In the genomic region with DNA sequence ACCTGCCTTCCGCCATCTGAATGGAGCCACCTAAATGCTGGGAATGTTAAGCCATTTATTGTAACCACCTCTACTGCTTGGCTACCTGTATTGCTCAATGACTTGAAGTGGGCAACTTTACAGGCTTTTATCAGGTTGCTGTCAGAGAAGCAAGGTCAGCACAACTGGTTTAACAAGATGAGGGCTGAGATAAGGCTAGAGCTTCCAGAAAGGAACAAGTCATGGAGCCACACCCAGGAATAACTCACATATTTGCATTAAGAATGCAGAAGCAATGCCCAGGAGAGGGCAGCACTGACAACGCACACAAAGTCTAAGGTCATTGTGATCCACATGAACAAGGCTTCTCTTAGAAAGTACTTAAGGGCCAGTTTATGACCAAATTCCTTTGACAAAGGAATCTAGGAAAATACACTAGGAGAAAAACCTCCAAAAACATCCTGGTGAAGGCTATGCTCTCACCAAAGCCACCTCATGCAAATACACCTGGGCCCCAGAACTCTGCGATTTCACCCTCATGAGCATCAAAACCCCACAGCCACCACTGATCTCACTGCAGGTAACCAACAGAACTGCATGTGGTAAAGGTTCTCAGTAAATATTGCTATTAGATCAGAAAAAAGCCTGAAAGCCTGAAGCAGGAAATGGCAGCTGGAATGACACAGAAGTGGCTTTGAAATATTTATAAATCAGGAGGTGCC, we compare ENCODE assay signal across 8 cellular contexts. TPM values are rescaled to one million over a fixed set of nuclear protein-coding genes. Genes with fewer than 3 reads are reported as not detected.
DNase-seq lines count a peak whose midpoint lies in the region; ATAC-seq and TF ChIP-seq lines count a peak whose summit lies in the region.

No MANE protein-coding gene starts in this region.

- H3K9me3 Mint-ChIP-seq in activated CD8-positive, alpha-beta T cell treated with anti-CD3 and anti-CD28 coated beads, Interleukin-2, amount 10 ng/mL, durations not matched to agents 7 days and 5 days (ENCODE audit: insufficient read depth), result no peaks in the 10 kb centered on the region

- no peaks in the 10 kb centered on the region for H3K27me3 Mint-ChIP-seq in activated CD8-positive, alpha-beta T cell treated with anti-CD3 and anti-CD28 coated beads, Interleukin-2, amount 10 ng/mL, durations not matched to agents 7 days and 5 days (ENCODE audit: low read depth)

- peak; percentile 61 for DNase-seq in GM04503 (ENCODE audit: low read depth)
- peak; percentile 27 for DNase-seq in MV-4-11 (lab: John Stamatoyannopoulos, UW)
- peak; percentile 35 for DNase-seq in activated CD8-positive, alpha-beta T cell treated with anti-CD3 and anti-CD28 coated beads, Interleukin-2, amount 10 ng/mL, durations not matched to agents 7 days and 5 days
- peak in 29 of 42 donors; percentile 8 to 63 (median 33) for DNase-seq in head of caudate nucleus
- peak; percentile 26 for DNase-seq in retina
- DNase-seq in NCI-H1694 treated with DMSO at 0.1 percent for 48 hours (lab: John Stamatoyannopoulos, UW), result no peak

- peak; percentile 76 for TF ChIP-seq CTCF in 22Rv1 (IDR thresholded peaks at IDR 0.05)
- no peak for TF ChIP-seq CTCF in HEK293 (tag by site-specific recombination; IDR thresholded peaks at IDR 0.05)

- POLR2A ChIA-PET in HEK293 (lab: Yijun Ruan, JAX), result no interaction called here
- POLR2A ChIA-PET in activated CD8-positive, alpha-beta T cell treated with anti-CD3 and anti-CD28 coated beads, Interleukin-2, amount 10 ng/mL, durations not matched to agents 7 days and 5 days (lab: Charles Lee), result no interaction called here

- H3K4me3 Mint-ChIP-seq in activated CD8-positive, alpha-beta T cell treated with anti-CD3 and anti-CD28 coated beads, Interleukin-2, amount 10 ng/mL, durations not matched to agents 7 days and 5 days, result no peak overlapping the region

- H3K36me3 Mint-ChIP-seq in activated CD8-positive, alpha-beta T cell treated with anti-CD3 and anti-CD28 coated beads, Interleukin-2, amount 10 ng/mL, durations not matched to agents 7 days and 5 days (ENCODE audit: low read depth), result no peaks in the 10 kb centered on the region

- CTCF ChIA-PET in HEK293 (lab: Yijun Ruan, JAX), result interaction anchor here (0.7 to 1.7 kb wide), 7 partner anchors 9 to 505 kb away, joined by 3 to 7 read pairs (median 4); no protein-coding TSS in a partner anchor
- CTCF ChIA-PET in activated CD8-positive, alpha-beta T cell treated with anti-CD3 and anti-CD28 coated beads, Interleukin-2, amount 10 ng/mL, durations not matched to agents 7 days and 5 days (lab: Charles Lee), result interaction anchor here (1.0 to 1.5 kb wide), 2 partner anchors 9 to 793 kb away, joined by 3 to 4 read pairs; no protein-coding TSS in a partner anchor

- H3K27ac ChIP-seq in 22Rv1 (peak overlapping the region; percentile 42; the same call in 1 of the 2 replicates), HEK293 (ENCODE audit: extremely low read depth, low read depth, low read length) (no peak overlapping the region)

- intact Hi-C loops in head of caudate nucleus (cut with DNase I), result no loop called here

- H3K4me1 ChIP-seq in HEK293 (ENCODE audit: control insufficient read depth, insufficient read depth, low read length), result no peaks in the 10 kb centered on the region

- no peaks in the 10 kb centered on the region for H3K9me3 ChIP-seq in HEK293 (ENCODE audit: control insufficient read depth, insufficient read depth, low read depth, low read length)

- ATAC-seq in activated CD8-positive, alpha-beta T cell treated with anti-CD3 and anti-CD28 coated beads, Interleukin-2, amount 10 ng/mL, durations not matched to agents 7 days and 5 days, result peak; percentile 79

- peaks cover 22% of the 10 kb centered on the region for H3K4me1 Mint-ChIP-seq in activated CD8-positive, alpha-beta T cell treated with anti-CD3 and anti-CD28 coated beads, Interleukin-2, amount 10 ng/mL, durations not matched to agents 7 days and 5 days (ENCODE audit: low read depth)

- no peaks in the 10 kb centered on the region for H3K36me3 ChIP-seq in HEK293 (ENCODE audit: control insufficient read depth in 2 of 2, insufficient read depth in 1 of 2, low read length in 2 of 2)

- H3K27ac Mint-ChIP-seq in activated CD8-positive, alpha-beta T cell treated with anti-CD3 and anti-CD28 coated beads, Interleukin-2, amount 10 ng/mL, durations not matched to agents 7 days and 5 days, result peak overlapping the region; percentile 86

- no peak overlapping the region for H3K4me3 ChIP-seq in HEK293 (ENCODE audit: low read depth, low read length)

TF ChIP-seq in HEK293, 187 proteins besides CTCF, POLR2A, EP300 and RAD21:
- 0 out of 2 replicates have a peak, but pooled peaks have one; percentile 17 for TF ChIP-seq OSR2 (tag by site-specific recombination; IDR thresholded peaks at IDR 0.05)
- 0 out of 2 replicates have a peak, but pooled peaks have one; percentile 47 for TF ChIP-seq TRIM28 (IDR thresholded peaks at IDR 0.05; ENCODE audit: borderline replicate concordance, low read length)
- no peak for TF ChIP-seq ZNF10 (tag by site-specific recombination; IDR thresholded peaks at IDR 0.05)

RNA-seq across cellular contexts. Expression of a gene that starts 15.0 kb away (rescaled TPM):
- total RNA-seq in activated CD8-positive, alpha-beta T cell treated with anti-CD3 and anti-CD28 coated beads, Interleukin-2, amount 10 ng/mL, durations not matched to agents 7 days and 5 days, result 1 to 10 TPM; 2.1 to 2.3 TPM

RNA-seq across cellular contexts. Expression of a gene that starts 15.5 kb away (rescaled TPM):
- 10 to 100 TPM; 16.1 to 16.6 TPM for total RNA-seq in activated CD8-positive, alpha-beta T cell treated with anti-CD3 and anti-CD28 coated beads, Interleukin-2, amount 10 ng/mL, durations not matched to agents 7 days and 5 days
